ENCODE assay signal across 9 cellular contexts in the genomic region with DNA sequence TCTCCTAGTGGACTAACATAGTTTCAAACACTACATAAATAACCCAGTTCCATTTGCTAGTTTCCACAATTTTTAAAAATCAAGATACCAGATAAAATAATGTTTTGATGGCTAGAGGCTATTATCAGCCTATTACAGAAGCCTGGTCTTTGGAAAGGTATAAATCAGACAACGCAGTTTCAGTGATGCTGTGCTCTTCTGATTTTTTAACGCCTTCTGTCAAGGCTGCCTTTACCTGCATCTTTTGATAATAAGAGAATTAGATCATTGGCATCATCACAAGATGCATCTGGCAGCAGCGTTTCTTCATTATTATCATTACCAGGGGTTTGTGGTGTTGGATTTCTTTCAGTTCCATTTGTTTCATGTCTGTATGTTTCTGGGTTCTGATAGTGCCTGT.
"Had no signal": no experiment of that assay in that cellular context is flagged by ENCODE, and none has a peak within 500 bp of the region (broad histone marks: within the 10 kb centered on the region; RNA-seq: fewer than 3 reads in every experiment).

No MANE protein-coding gene starts in this region.

- H3K27ac Mint-ChIP-seq: HFFc6, IgD-negative memory B cell had no signal

- H3K27me3 Mint-ChIP-seq: IgD-negative memory B cell had no signal

- H3K4me1 ChIP-seq: HAP-1 had no signal

- H3K9me3 Mint-ChIP-seq: HFFc6, IgD-negative memory B cell had no signal

- H3K27ac ChIP-seq: GM23248, HL-60 had no signal

- H3K4me3 ChIP-seq: GM23248, HAP-1 had no signal

- H3K36me3 Mint-ChIP-seq: IgD-negative memory B cell had no signal

- H2AFZ ChIP-seq: GM23248 had no signal

- FAIRE-seq: HepG2 had no signal

- DNase-seq: GM23248, GOT3, H7, HFFc6 had no signal

- H3K4me1 Mint-ChIP-seq: IgD-negative memory B cell had no signal

- ATAC-seq: HCT116, HepG2 had no signal

- H3K9me3 ChIP-seq: HAP-1 had no signal

- H3K36me3 ChIP-seq: HAP-1 had no signal

- H3K4me3 Mint-ChIP-seq: HFFc6, IgD-negative memory B cell had no signal

- H3K9ac ChIP-seq: GM23248 had no signal
